In genomic region chr5:151156732-151157402, GRCh38 we compare ENCODE assay signal across 8 cellular contexts. TPM values are rescaled to one million over a fixed set of nuclear protein-coding genes. Genes with fewer than 3 reads are reported as not detected.
DNase-seq lines count a peak whose midpoint lies in the region; ATAC-seq and TF ChIP-seq lines count a peak whose summit lies in the region.

No MANE protein-coding gene starts in this region.

- CTCF ChIA-PET in CD4-positive, alpha-beta memory T cell (lab: Charles Lee; ENCODE audit: partially characterized antibody), result interaction anchor here (0.6 to 50.2 kb wide), 6 partner anchors 3 to 707 kb away, joined by 3 to 2066 read pairs (median 4); partner anchors contain the start of gene ANXA6
- CTCF ChIA-PET in HEK293 (lab: Yijun Ruan, JAX), result interaction anchor here (0.6 to 1.2 kb wide), 3 partner anchors 27 to 41 kb away, joined by 3 to 6 read pairs (median 5); no protein-coding TSS in a partner anchor

- no peaks in the 10 kb centered on the region for H3K27me3 ChIP-seq in CD4-positive, alpha-beta memory T cell (ENCODE audit: insufficient read depth, low read length)
- H3K27me3 ChIP-seq in WERI-Rb-1 (ENCODE audit: insufficient read depth, low read depth, severe bottlenecking) (no peaks in the 10 kb centered on the region), fibroblast of lung (ENCODE audit: control insufficient read depth, insufficient read depth, low read length) (no peaks in the 10 kb centered on the region)

- peaks cover 10 to 38% of the 10 kb centered on the region in 2 donors for H3K36me3 Mint-ChIP-seq in CD4-positive, alpha-beta memory T cell

- H3K9me3 ChIP-seq in CD4-positive, alpha-beta memory T cell (ENCODE audit: control insufficient read depth in 1 of 2, low read length in 2 of 2), result no peaks in the 10 kb centered on the region
- H3K9me3 ChIP-seq in HEK293 (ENCODE audit: control insufficient read depth, insufficient read depth, low read depth, low read length) (no peaks in the 10 kb centered on the region), WERI-Rb-1 (ENCODE audit: severe bottlenecking) (no peaks in the 10 kb centered on the region), fibroblast of lung (ENCODE audit: control insufficient read depth, insufficient read depth, low read depth, low read length) (no peaks in the 10 kb centered on the region)

- no peak for TF ChIP-seq CTCF in HEK293 (tag by site-specific recombination; IDR thresholded peaks at IDR 0.05)
- TF ChIP-seq CTCF in WERI-Rb-1 (IDR thresholded peaks at IDR 0.05; ENCODE audit: low read depth, low read length), result peak; percentile 12; the same call in 1 of the 2 replicates
- TF ChIP-seq CTCF in fibroblast of lung (conservative IDR thresholded peaks at IDR 0.05 in 1 of 2, IDR thresholded peaks at IDR 0.05 in 1 of 2; ENCODE audit: low read depth in 1 of 2, low read length in 2 of 2), result peak in 1 of 2 donors; percentile 7
- TF ChIP-seq CTCF in omental fat pad (IDR thresholded peaks at IDR 0.05), result no peak

- H3K79me2 ChIP-seq in fibroblast of lung (ENCODE audit: control insufficient read depth, insufficient read depth, low read length), result peaks cover 57% of the 10 kb centered on the region

- intact Hi-C loops in CD4-positive, alpha-beta memory T cell (cut with micrococcal nuclease), result loop anchor here (2.0 to 10.0 kb wide), 9 partner anchors 30 to 745 kb away; partner anchors contain the start of genes CD74, G3BP1, GM2A and TNIP1

- H3K27ac ChIP-seq in CD4-positive, alpha-beta memory T cell (ENCODE audit: low read depth, low read length), result peak overlapping the region; percentile 84
- H3K27ac ChIP-seq in HEK293 (ENCODE audit: extremely low read depth, low read depth, low read length), result peak overlapping the region; percentile 48; the same call in 1 of the 2 replicates
- H3K27ac ChIP-seq in WERI-Rb-1, result peak overlapping the region; percentile 52
- H3K27ac ChIP-seq in fibroblast of lung (ENCODE audit: insufficient read depth, low read length), result peak overlapping the region; percentile 76

- no peaks in the 10 kb centered on the region for H3K27me3 Mint-ChIP-seq in CD4-positive, alpha-beta memory T cell

- H3K9ac ChIP-seq in fibroblast of lung (ENCODE audit: insufficient read depth, low read length), result peak overlapping the region; percentile 74

- H3K36me3 ChIP-seq in CD4-positive, alpha-beta memory T cell (ENCODE audit: insufficient read depth, low read length), result no peaks in the 10 kb centered on the region
- H3K36me3 ChIP-seq in HEK293 (ENCODE audit: control insufficient read depth in 2 of 2, insufficient read depth in 1 of 2, low read length in 2 of 2) (peaks cover 0 to 3% of the 10 kb centered on the region in 2 experiments; a peak in 1 of 3 replicates), WERI-Rb-1 (no peaks in the 10 kb centered on the region), fibroblast of lung (ENCODE audit: control insufficient read depth, insufficient read depth, low read length) (no peaks in the 10 kb centered on the region)

- peak overlapping the region; percentile 93 to 99 (median 97) for H3K27ac Mint-ChIP-seq in CD4-positive, alpha-beta memory T cell

- peak overlapping the region; percentile 80 to 90 for H3K4me3 ChIP-seq in CD4-positive, alpha-beta memory T cell (ENCODE audit: low read length in 2 of 2)
- H3K4me3 ChIP-seq in HEK293 (ENCODE audit: low read depth, low read length), result peak overlapping the region; percentile 67
- H3K4me3 ChIP-seq in WERI-Rb-1 (ENCODE audit: low read depth, low read length), result peak overlapping the region; percentile 77
- H3K4me3 ChIP-seq in fibroblast of lung (replicated peaks in 1 of 4; ENCODE audit: control extremely low read depth in 1 of 4, insufficient read depth in 1 of 4, low read depth in 3 of 4, low read length in 4 of 4), result peak overlapping the region; percentile 75 to 98 (median 82)

- no peak overlapping the region for H2AFZ ChIP-seq in fibroblast of lung (ENCODE audit: low read length)

- no peaks in the 10 kb centered on the region for H3K9me3 Mint-ChIP-seq in CD4-positive, alpha-beta memory T cell

- H3K4me2 ChIP-seq in fibroblast of lung (ENCODE audit: extremely low read depth, insufficient read depth, low read length), result peak overlapping the region; percentile 98

- no peaks in the 10 kb centered on the region for H4K20me1 ChIP-seq in fibroblast of lung (ENCODE audit: control insufficient read depth, extremely low read depth, insufficient read depth, low read length)

- H3K4me1 Mint-ChIP-seq in CD4-positive, alpha-beta memory T cell, result peaks cover 44 to 81% (median 56%) of the 10 kb centered on the region in 4 donors

- POLR2A ChIA-PET in CD4-positive, alpha-beta memory T cell (lab: Charles Lee; ENCODE audit: partially characterized antibody), result interaction anchor here (1.0 to 13.9 kb wide), 14 partner anchors 8 to 96 kb away, joined by 3 to 249 read pairs (median 8); partner anchors contain the start of genes CCDC69, GM2A and TNIP1
- POLR2A ChIA-PET in HEK293 (lab: Yijun Ruan, JAX), result interaction anchor here (0.6 kb wide), 2 partner anchors 75 to 96 kb away, joined by 3 read pairs; partner anchors contain the start of gene GM2A

- peaks cover 63% of the 10 kb centered on the region for H3K4me1 ChIP-seq in CD4-positive, alpha-beta memory T cell (ENCODE audit: insufficient read depth, low read length)
- H3K4me1 ChIP-seq in HEK293 (ENCODE audit: control insufficient read depth, insufficient read depth, low read length) (peaks cover 22% of the 10 kb centered on the region), fibroblast of lung (ENCODE audit: control insufficient read depth, extremely low read depth, insufficient read depth, low read length) (peaks cover 24% of the 10 kb centered on the region)

- no peak for DNase-seq in CD4-positive, alpha-beta memory T cell
- DNase-seq in WERI-Rb-1 (no peak), fibroblast of lung (ENCODE audit: low read depth in 2 of 2) (peak; percentile 28 to 35), omental fat pad (ENCODE audit: low spot score) (no peak), erythroblast (lab: John Stamatoyannopoulos, UW) (no peak)

- peak overlapping the region; percentile 91 to 99 (median 97) for H3K4me3 Mint-ChIP-seq in CD4-positive, alpha-beta memory T cell

- ATAC-seq in omental fat pad (ENCODE audit: low FRiP score) (peak; percentile 19), GM19395 (IDR thresholded peaks at IDR 0.05; ENCODE audit: unreplicated experiment) (no peak), GM18909 (IDR thresholded peaks at IDR 0.05; ENCODE audit: poor library complexity, unreplicated experiment) (no peak)

- TF ChIP-seq POLR2A in erythroblast (IDR thresholded peaks at IDR 0.05; ENCODE audit: low read length), result no peak

TF ChIP-seq in HEK293, 187 proteins besides CTCF, POLR2A, EP300 and RAD21 (continues in another document):
- TF ChIP-seq ZNF585B (tag by site-specific recombination; IDR thresholded peaks at IDR 0.05) (no peak), HOXC10 (CRISPR knock-in tag; IDR thresholded peaks at IDR 0.05) (peak; percentile 56; the same call in 1 of the 2 replicates), SP7 (tag by site-specific recombination; IDR thresholded peaks at IDR 0.05) (peak; percentile 88), KLF8 (tag by site-specific recombination; IDR thresholded peaks at IDR 0.05) (no peak), ZNF768 (tag by site-specific recombination; IDR thresholded peaks at IDR 0.05) (peak; percentile 70), ZNF169 (tag by site-specific recombination; IDR thresholded peaks at IDR 0.05) (no peak), ZNF488 (tag by site-specific recombination; IDR thresholded peaks at IDR 0.05) (no peak), ZNF610 (tag by site-specific recombination; IDR thresholded peaks at IDR 0.05; ENCODE audit: borderline replicate concordance) (0 out of 2 replicates have a peak, but pooled peaks have one; percentile 11), REST (tag by site-specific recombination; IDR thresholded peaks at IDR 0.05) (no peak), ZNF140 (tag by site-specific recombination; IDR thresholded peaks at IDR 0.05) (no peak)

RNA-seq across cellular contexts. Expression of gene ANXA6, which starts 0.7 kb away (rescaled TPM):
- total RNA-seq in CD4-positive, alpha-beta memory T cell, result 100 to 1,000 TPM; 318 to 342 TPM
- polyA plus RNA-seq in CD4-positive, alpha-beta memory T cell, result 100 to 1,000 TPM; 229 to 330 TPM
- 430 and 615 TPM in 2 replicates for total RNA-seq in fibroblast of lung
- polyA plus RNA-seq in fibroblast of lung, result 421 and 591 TPM in 2 replicates
- 503 and 689 TPM in 2 replicates for polyA plus RNA-seq in fibroblast of lung (2012)
- polyA minus RNA-seq in fibroblast of lung (ENCODE audit: low replicate concordance), result 567 and 955 TPM in 2 replicates
- total RNA-seq in omental fat pad, result 100 to 1,000 TPM; 216 to 505 (median 379) TPM

Comparison
In these comparisons a context has a peak if more than half of its experiments do, and no peak if none do; other contexts are left out.
1. DNase-seq: peak in fibroblast of lung (2 of 2); none in CD4-positive, alpha-beta memory T cell (0 of 5), WERI-Rb-1 (single experiment), omental fat pad (single experiment) and erythroblast (0 of 2).
2. Peak in every context shown above with its lines, with median percentiles within 50 percentile points of each other: H3K27ac ChIP-seq and H3K4me3 ChIP-seq.